Comparison of ENCODE assay signal across 13 cellular contexts in the genomic region with DNA sequence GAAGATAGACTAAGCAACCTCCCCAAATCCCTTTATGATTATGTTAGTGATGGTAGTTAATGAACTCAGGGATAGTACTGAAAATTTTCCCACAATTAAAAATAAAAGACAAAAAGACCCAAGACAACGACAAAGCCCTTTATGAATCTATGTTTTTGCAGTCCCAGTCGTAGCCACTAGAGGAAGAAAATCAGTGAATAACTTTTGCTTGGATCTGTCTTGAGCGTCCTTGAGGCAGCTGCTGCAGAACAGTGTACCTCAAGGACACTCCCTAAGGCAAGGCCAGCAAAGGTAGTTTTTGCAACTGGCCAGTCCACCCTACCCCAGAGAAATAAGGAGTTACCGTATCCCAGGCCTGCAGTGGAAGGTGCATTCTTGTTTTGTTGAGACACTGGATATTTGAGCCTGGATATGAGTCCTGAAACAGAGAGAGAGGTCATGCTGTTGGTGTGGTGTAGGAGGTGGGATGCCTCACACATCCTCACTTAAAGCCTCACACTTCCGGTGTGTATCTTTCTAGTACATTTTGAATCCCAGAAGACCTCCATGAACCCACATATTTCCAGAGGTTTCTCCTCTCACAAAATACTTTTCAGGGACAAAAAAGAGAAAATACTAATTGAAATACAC. TPM values are rescaled to one million over a fixed set of nuclear protein-coding genes. Genes with fewer than 3 reads are reported as not detected.
DNase-seq lines count a peak whose midpoint lies in the region; ATAC-seq and TF ChIP-seq lines count a peak whose summit lies in the region.
"Had no signal": no experiment of that assay in that cellular context is flagged by ENCODE, and none has a peak within 500 bp of the region (broad histone marks: within the 10 kb centered on the region; RNA-seq: fewer than 3 reads in every experiment).

No MANE protein-coding gene starts in this region.

- no peak overlapping the region for H3K27ac ChIP-seq in smooth muscle cell (ENCODE audit: low read depth)
- H3K27ac ChIP-seq: BLaER1 treated with 17β-estradiol and CSF1 and Interleukin-3, amounts not matched to agents 10 nM and 100 nM; heart right ventricle; sigmoid colon had no signal

- no peak overlapping the region for H3K4me3 Mint-ChIP-seq in stimulated activated naive CD8-positive, alpha-beta T cell treated with anti-CD3 and anti-CD28 coated beads, Interleukin-15, amount 100 ng/mL, for 72 hours
- H3K4me3 Mint-ChIP-seq: activated naive CD4-positive, alpha-beta T cell treated with anti-CD3 and anti-CD28 coated beads, Interleukin-2, amount 50 U/mL, for 24 hours; IgD-negative memory B cell had no signal

- no peaks in the 10 kb centered on the region for H3K79me2 ChIP-seq in smooth muscle cell (ENCODE audit: low read depth)

- H3K9me3 ChIP-seq in smooth muscle cell (replicated peaks; ENCODE audit: low read depth): no peaks in the 10 kb centered on the region
- H3K9me3 ChIP-seq: heart right ventricle, sigmoid colon had no signal

- no peak overlapping the region for H3K27ac Mint-ChIP-seq in stimulated activated naive CD8-positive, alpha-beta T cell treated with anti-CD3 and anti-CD28 coated beads, Interleukin-15, amount 100 ng/mL, for 72 hours
- H3K27ac Mint-ChIP-seq: activated naive CD4-positive, alpha-beta T cell treated with anti-CD3 and anti-CD28 coated beads, Interleukin-2, amount 50 U/mL, for 24 hours had no signal

- no peak overlapping the region for H3K9ac ChIP-seq in smooth muscle cell (ENCODE audit: low read depth)
- H3K9ac ChIP-seq: BLaER1 treated with 17β-estradiol and CSF1 and Interleukin-3, amounts not matched to agents 10 nM and 100 nM had no signal

- H4K20me1 ChIP-seq in smooth muscle cell (ENCODE audit: low read depth): no peaks in the 10 kb centered on the region
- H4K20me1 ChIP-seq: BLaER1 treated with 17β-estradiol and CSF1 and Interleukin-3, amounts not matched to agents 10 nM and 100 nM had no signal

- no peaks in the 10 kb centered on the region for H3K27me3 Mint-ChIP-seq in stimulated activated naive CD8-positive, alpha-beta T cell treated with anti-CD3 and anti-CD28 coated beads, Interleukin-15, amount 100 ng/mL, for 72 hours
- H3K27me3 Mint-ChIP-seq: activated naive CD4-positive, alpha-beta T cell treated with anti-CD3 and anti-CD28 coated beads, Interleukin-2, amount 50 U/mL, for 24 hours; IgD-negative memory B cell had no signal

- peaks cover 5% of the 10 kb centered on the region for H3K4me1 Mint-ChIP-seq in stimulated activated naive CD8-positive, alpha-beta T cell treated with anti-CD3 and anti-CD28 coated beads, Interleukin-15, amount 100 ng/mL, for 72 hours
- H3K4me1 Mint-ChIP-seq: activated naive CD4-positive, alpha-beta T cell treated with anti-CD3 and anti-CD28 coated beads, Interleukin-2, amount 50 U/mL, for 24 hours had no signal

- no peaks in the 10 kb centered on the region for H3K36me3 ChIP-seq in smooth muscle cell (ENCODE audit: low read depth)
- H3K36me3 ChIP-seq: sigmoid colon had no signal

- H3K4me3 ChIP-seq in epithelial cell of esophagus (ENCODE audit: low read length): no peak overlapping the region
- no peak overlapping the region for H3K4me3 ChIP-seq in smooth muscle cell
- H3K4me3 ChIP-seq: BLaER1 treated with 17β-estradiol and CSF1 and Interleukin-3, amounts not matched to agents 10 nM and 100 nM; heart right ventricle; sigmoid colon had no signal

- H2AFZ ChIP-seq in smooth muscle cell (ENCODE audit: low read depth): no peak overlapping the region

- 48% methylated on average over 5 of the region's 5 CpGs for WGBS in smooth muscle cell (ENCODE audit: low lambda C conversion rate)

- DNase-seq in NCI-H82 (lab: John Stamatoyannopoulos, UW): peak; percentile 27
- DNase-seq in NCI-H82 treated with DMSO at 0.1 percent for 48 hours (lab: John Stamatoyannopoulos, UW; ENCODE audit: unreplicated experiment): no peak
- DNase-seq in NCI-H460 (ENCODE audit: extremely low read depth, low read depth): peak; percentile 14
- DNase-seq in epithelial cell of esophagus (ENCODE audit: low read depth): no peak
- no peak for DNase-seq in smooth muscle cell (lab: John Stamatoyannopoulos, UW; ENCODE audit: unreplicated experiment)
- no peak for DNase-seq in G401 (ENCODE audit: low spot score)
- no peak for DNase-seq in stimulated activated naive CD8-positive, alpha-beta T cell treated with anti-CD3 and anti-CD28 coated beads, Interleukin-15, amount 100 ng/mL, for 72 hours
- DNase-seq: heart right ventricle, sigmoid colon had no signal

- TF ChIP-seq CTCF in epithelial cell of esophagus (IDR thresholded peaks at IDR 0.05; ENCODE audit: insufficient read depth, low read depth, low read length, missing control alignments): peak; percentile 24
- TF ChIP-seq CTCF in smooth muscle cell (IDR thresholded peaks at IDR 0.05; ENCODE audit: borderline replicate concordance, insufficient read depth, poor library complexity, severe bottlenecking): peak; percentile 28

- no peak overlapping the region for H3K4me2 ChIP-seq in smooth muscle cell
- H3K4me2 ChIP-seq: BLaER1 treated with 17β-estradiol and CSF1 and Interleukin-3, amounts not matched to agents 10 nM and 100 nM had no signal

- H3K4me1 ChIP-seq in smooth muscle cell (ENCODE audit: low read depth): no peaks in the 10 kb centered on the region
- H3K4me1 ChIP-seq: heart right ventricle, sigmoid colon had no signal

- H3F3A ChIP-seq in smooth muscle cell (ENCODE audit: low read depth): no peaks in the 10 kb centered on the region

- no peaks in the 10 kb centered on the region for H3K9me3 Mint-ChIP-seq in stimulated activated naive CD8-positive, alpha-beta T cell treated with anti-CD3 and anti-CD28 coated beads, Interleukin-15, amount 100 ng/mL, for 72 hours
- H3K9me3 Mint-ChIP-seq: activated naive CD4-positive, alpha-beta T cell treated with anti-CD3 and anti-CD28 coated beads, Interleukin-2, amount 50 U/mL, for 24 hours; IgD-negative memory B cell had no signal

- in situ Hi-C loops in G401 (cut with HindIII; ENCODE audit: low sequenced_read_pairs): no loop called here

- no peak for ATAC-seq in HG03175 (IDR thresholded peaks at IDR 0.05; ENCODE audit: unreplicated experiment)
- no peak for ATAC-seq in stimulated activated naive CD8-positive, alpha-beta T cell treated with anti-CD3 and anti-CD28 coated beads, Interleukin-15, amount 100 ng/mL, for 72 hours
- ATAC-seq: heart right ventricle had no signal

- H3K27me3 ChIP-seq in smooth muscle cell (ENCODE audit: low read depth): no peaks in the 10 kb centered on the region
- H3K27me3 ChIP-seq: BLaER1 treated with 17β-estradiol and CSF1 and Interleukin-3, amounts not matched to agents 10 nM and 100 nM; sigmoid colon had no signal

RNA-seq across cellular contexts. Expression of a gene that starts 8.7 kb away (rescaled TPM):
- total RNA-seq in NCI-H460 (2014; rRNA removed; shearing (Covaris generic)): 11.8 and 13.8 TPM in 2 replicates
- 9.8 and 11.2 TPM in 2 replicates for polyA plus RNA-seq in NCI-H460 (2014; cell fraction: nucleus; rRNA removed)
- 4.0 and 9.0 TPM in 2 replicates for total RNA-seq in smooth muscle cell
- polyA plus RNA-seq in smooth muscle cell: 7.6 and 9.5 TPM in 2 replicates
- 9.2 and 17.0 TPM in 2 replicates for total RNA-seq in G401 (2014; rRNA removed; shearing (Covaris generic))

RNA-seq across cellular contexts. Expression of a gene that starts 28.7 kb away (rescaled TPM):
- total RNA-seq in NCI-H460 (2014; rRNA removed; shearing (Covaris generic)): 0.05 TPM in 1 of 2 replicates, not detected in the other
- polyA plus RNA-seq in NCI-H460 (2014; cell fraction: nucleus; rRNA removed): not detected in 2 replicates
- not detected in 2 replicates for total RNA-seq in smooth muscle cell
- 0.72 TPM in 1 of 2 replicates, not detected in the other for polyA plus RNA-seq in smooth muscle cell
- not detected in 2 replicates for total RNA-seq in G401 (2014; rRNA removed; shearing (Covaris generic))

RNA-seq across cellular contexts. Expression of a gene that starts 33.5 kb away (rescaled TPM):
- total RNA-seq in NCI-H460 (2014; rRNA removed; shearing (Covaris generic)): 4,212 and 4,289 TPM in 2 replicates
- polyA plus RNA-seq in NCI-H460 (2014; cell fraction: nucleus; rRNA removed): 1,774 and 2,875 TPM in 2 replicates
- total RNA-seq in smooth muscle cell: 2,676 and 3,414 TPM in 2 replicates
- polyA plus RNA-seq in smooth muscle cell: 301 and 319 TPM in 2 replicates
- total RNA-seq in G401 (2014; rRNA removed; shearing (Covaris generic)): 415 and 688 TPM in 2 replicates

RNA-seq across cellular contexts. Expression of a gene that starts 50.4 kb away (rescaled TPM):
- 234 and 237 TPM in 2 replicates for total RNA-seq in NCI-H460 (2014; rRNA removed; shearing (Covaris generic))
- polyA plus RNA-seq in NCI-H460 (2014; cell fraction: nucleus; rRNA removed): 484 and 501 TPM in 2 replicates
- total RNA-seq in smooth muscle cell: 41.2 and 54.0 TPM in 2 replicates
- polyA plus RNA-seq in smooth muscle cell: 43.2 and 46.9 TPM in 2 replicates
- 80.4 and 86.3 TPM in 2 replicates for total RNA-seq in G401 (2014; rRNA removed; shearing (Covaris generic))

RNA-seq across cellular contexts. Expression of a gene that starts 50.7 kb away (rescaled TPM):
- total RNA-seq in NCI-H460 (2014; rRNA removed; shearing (Covaris generic)): 65.7 and 84.2 TPM in 2 replicates
- polyA plus RNA-seq in NCI-H460 (2014; cell fraction: nucleus; rRNA removed): 47.6 and 55.5 TPM in 2 replicates
- 56.4 and 64.4 TPM in 2 replicates for total RNA-seq in smooth muscle cell
- 79.9 and 88.3 TPM in 2 replicates for polyA plus RNA-seq in smooth muscle cell
- 44.3 and 54.6 TPM in 2 replicates for total RNA-seq in G401 (2014; rRNA removed; shearing (Covaris generic))

Comparison
In these comparisons a context has a peak if more than half of its experiments do, and no peak if none do; other contexts are left out.
1. DNase-seq: peak in NCI-H82 (single experiment) and NCI-H460 (single experiment); none in NCI-H82 treated with DMSO at 0.1 percent for 48 hours (single experiment), epithelial cell of esophagus (single experiment), smooth muscle cell (single experiment), G401 (single experiment) and stimulated activated naive CD8-positive, alpha-beta T cell treated with anti-CD3 and anti-CD28 coated beads, Interleukin-15, amount 100 ng/mL, for 72 hours (0 of 2).